11 cellular contexts compared by ENCODE assay signal in the genomic region with DNA sequence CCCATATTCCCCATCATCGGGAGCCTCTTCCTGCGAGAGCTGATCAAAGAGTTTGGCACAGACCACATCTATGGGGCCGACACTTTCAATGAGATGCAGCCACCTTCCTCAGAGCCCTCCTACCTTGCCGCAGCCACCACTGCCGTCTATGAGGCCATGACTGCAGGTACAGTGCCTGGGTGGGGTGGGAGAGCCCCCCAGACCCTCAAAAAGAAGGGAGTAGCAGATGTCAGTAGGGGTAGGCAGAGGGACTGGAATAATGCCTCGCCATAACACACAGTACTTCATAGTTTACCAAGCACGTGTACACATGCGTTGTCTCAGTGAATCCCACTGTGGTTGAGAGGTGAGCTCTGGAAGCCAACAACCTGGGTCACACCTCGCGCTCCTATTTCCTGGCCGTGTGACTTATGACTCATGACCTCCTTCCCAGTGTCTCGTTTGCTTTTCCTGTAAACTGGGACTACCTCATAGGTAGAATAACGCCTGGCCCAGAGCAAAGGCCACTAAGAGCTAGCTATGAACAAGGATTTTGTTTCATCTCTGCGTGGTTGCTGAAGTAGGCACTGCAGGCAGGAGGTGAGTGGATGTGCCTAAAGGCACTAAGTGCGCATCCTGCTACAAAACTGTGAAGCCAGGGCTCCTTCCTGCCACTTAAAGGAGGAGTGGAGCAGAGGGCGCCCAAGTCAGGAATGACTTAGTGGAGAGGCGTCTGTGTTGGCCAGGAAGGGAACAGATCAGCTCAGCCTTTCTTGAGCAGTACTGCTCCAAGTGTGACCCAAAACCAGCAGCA.
DNase-seq lines count a peak whose midpoint lies in the region; ATAC-seq, FAIRE-seq and TF ChIP-seq lines count a peak whose summit lies in the region.
"Had no signal": no experiment of that assay in that cellular context is flagged by ENCODE, and none has a peak within 500 bp of the region (broad histone marks: within the 10 kb centered on the region; RNA-seq: fewer than 3 reads in every experiment).

No MANE protein-coding gene starts in this region.

- DNase-seq in activated CD8-positive, alpha-beta memory T cell treated with anti-CD3 and anti-CD28 coated beads for 24 hours, result peak; percentile 65
- DNase-seq in activated CD8-positive, alpha-beta memory T cell treated with anti-CD3 and anti-CD28 coated beads, Interleukin-2, amount 50 U/mL, for 4 hours, result no peak
- DNase-seq in RCC 7860 (ENCODE audit: low spot score) (peak; percentile 62), nephron progenitor cell (no peak), activated gamma-delta T cell (lab: John Stamatoyannopoulos, UW) (no peak), NCI-H2081 (lab: John Stamatoyannopoulos, UW) (no peak)
- peak; percentile 30 for DNase-seq in effector CD8-positive, alpha-beta T cell (lab: John Stamatoyannopoulos, UW)
- DNase-seq: heart left ventricle, NCI-H345 had no signal

- no peak for TF ChIP-seq CTCF in nephron progenitor cell (IDR thresholded peaks at IDR 0.05)

- FAIRE-seq in RCC 7860 (lab: Jason Lieb, UNC), result no peak
- FAIRE-seq: HTR-8/SVneo had no signal

- peaks cover 31% of the 10 kb centered on the region for H3K4me1 Mint-ChIP-seq in nephron progenitor cell

- peak overlapping the region; percentile 91 for H3K27ac Mint-ChIP-seq in nephron progenitor cell

- H3K36me3 Mint-ChIP-seq in nephron progenitor cell (ENCODE audit: low read depth), result peaks cover 17% of the 10 kb centered on the region

- no peak for ATAC-seq in GM21423 (IDR thresholded peaks at IDR 0.05; ENCODE audit: unreplicated experiment)
- ATAC-seq: heart left ventricle had no signal

- H3K4me3 Mint-ChIP-seq in nephron progenitor cell, result no peak overlapping the region

- peaks cover 3% of the 10 kb centered on the region for H3K27me3 Mint-ChIP-seq in nephron progenitor cell (ENCODE audit: low read depth, poor library complexity)

- H3K9me3 Mint-ChIP-seq in nephron progenitor cell, result no peaks in the 10 kb centered on the region

Comparison
In these comparisons a context has a peak if more than half of its experiments do, and no peak if none do; other contexts are left out.
1. DNase-seq: peak in activated CD8-positive, alpha-beta memory T cell treated with anti-CD3 and anti-CD28 coated beads for 24 hours (single experiment), RCC 7860 (single experiment) and effector CD8-positive, alpha-beta T cell (single experiment); none in activated CD8-positive, alpha-beta memory T cell treated with anti-CD3 and anti-CD28 coated beads, Interleukin-2, amount 50 U/mL, for 4 hours (single experiment), nephron progenitor cell (single experiment), activated gamma-delta T cell (single experiment) and NCI-H2081 (0 of 2).